ENCODE assay signal across 10 cellular contexts in genomic region chrX:1486749-1487361, GRCh38. TPM values are rescaled to one million over a fixed set of nuclear protein-coding genes. Genes with fewer than 3 reads are reported as not detected.
DNase-seq lines count a peak whose midpoint lies in the region; ATAC-seq, FAIRE-seq and TF ChIP-seq lines count a peak whose summit lies in the region.
"Had no signal": no experiment of that assay in that cellular context is flagged by ENCODE, and none has a peak within 500 bp of the region (broad histone marks: within the 10 kb centered on the region; RNA-seq: fewer than 3 reads in every experiment).

No MANE protein-coding gene starts in this region.

- H3K9me3 Mint-ChIP-seq in T-cell, result peaks cover under 1 to 4% (median 4%) of the 10 kb centered on the region in 3 donors

- POLR2A ChIA-PET in T-cell (lab: Charles Lee) (no interaction called here), endothelial cell of umbilical vein (lab: Charles Lee) (no interaction called here)

- no peak overlapping the region for H3K4me3 Mint-ChIP-seq in T-cell

- no peak for TF ChIP-seq CTCF in DND-41 (IDR thresholded peaks at IDR 0.05; ENCODE audit: borderline replicate concordance, extremely low read depth, low read length, poor library complexity, severe bottlenecking)
- TF ChIP-seq CTCF in endothelial cell of umbilical vein (IDR thresholded peaks at IDR 0.05; ENCODE audit: extremely low read depth in 1 of 2, insufficient read depth in 1 of 2, low read depth in 1 of 2, low read length in 2 of 2), result no peak
- TF ChIP-seq CTCF in omental fat pad (IDR thresholded peaks at IDR 0.05), result no peak

- peak overlapping the region; percentile 50 to 58 for H3K27ac Mint-ChIP-seq in T-cell

- H2AFZ ChIP-seq in DND-41 (ENCODE audit: low read depth, low read length), result no peak overlapping the region
- peak overlapping the region; percentile 8 for H2AFZ ChIP-seq in endothelial cell of umbilical vein (ENCODE audit: low read depth, low read length)

- H3K4me1 ChIP-seq in DND-41 (ENCODE audit: insufficient read depth, low read length), result peaks cover 41% of the 10 kb centered on the region
- H3K4me1 ChIP-seq in endothelial cell of umbilical vein (ENCODE audit: control insufficient read depth, extremely low read depth, insufficient read depth, low read length), result peaks cover 2% of the 10 kb centered on the region

- H3K27me3 Mint-ChIP-seq in T-cell, result no peaks in the 10 kb centered on the region

- no peak for TF ChIP-seq POLR2A in endothelial cell of umbilical vein (IDR thresholded peaks at IDR 0.05; ENCODE audit: low read depth, low read length)

- H3K4me3 ChIP-seq in DND-41 (ENCODE audit: low read depth in 1 of 2, low read length in 2 of 2), result no peak overlapping the region
- no peak overlapping the region for H3K4me3 ChIP-seq in endothelial cell of umbilical vein (replicated peaks in 1 of 3; ENCODE audit: insufficient read depth in 1 of 3, low read depth in 1 of 3, low read length in 3 of 3)

- H3K36me3 ChIP-seq in DND-41 (ENCODE audit: insufficient read depth, low read length) (peaks cover 66% of the 10 kb centered on the region), endothelial cell of umbilical vein (ENCODE audit: control insufficient read depth in 2 of 2, extremely low read depth in 1 of 2, insufficient read depth in 2 of 2, low read length in 2 of 2) (no peaks in the 10 kb centered on the region)

- no peak for FAIRE-seq in endothelial cell of umbilical vein (lab: Jason Lieb, UNC)

- H3K9me1 ChIP-seq in endothelial cell of umbilical vein (replicated peaks; ENCODE audit: control insufficient read depth, extremely low read depth, insufficient read depth, low read length), result no peaks in the 10 kb centered on the region

- peaks cover 67% of the 10 kb centered on the region for H3K79me2 ChIP-seq in DND-41 (ENCODE audit: insufficient read depth, low read length)
- no peaks in the 10 kb centered on the region for H3K79me2 ChIP-seq in endothelial cell of umbilical vein (ENCODE audit: control insufficient read depth, insufficient read depth, low read length)

- BruUV-seq in endothelial cell of umbilical vein (replicated peaks; lab: Mats Ljungman, UMichigan), result no TSS peak

- H3K27me3 ChIP-seq in DND-41 (ENCODE audit: insufficient read depth, low read length, poor library complexity) (no peaks in the 10 kb centered on the region), endothelial cell of umbilical vein (ENCODE audit: control insufficient read depth in 2 of 2, insufficient read depth in 2 of 2, low read length in 2 of 2) (no peaks in the 10 kb centered on the region)

- H3K36me3 Mint-ChIP-seq in T-cell, result peaks cover 53% of the 10 kb centered on the region

- H3K4me2 ChIP-seq in DND-41 (ENCODE audit: insufficient read depth, low read length), result no peak overlapping the region
- peak overlapping the region; percentile 8 for H3K4me2 ChIP-seq in endothelial cell of umbilical vein (ENCODE audit: insufficient read depth, low read length)

- peak; percentile 2 for DNase-seq in DND-41
- peak in 1 of 34 experiments; percentile 22 for DNase-seq in T-cell
- DNase-seq in endothelial cell of umbilical vein (ENCODE audit: low read depth, low spot score), result no peak
- no peak for DNase-seq in omental fat pad (ENCODE audit: low spot score)
- no peak for DNase-seq in NCI-H146 treated with DMSO at 0.1 percent for 48 hours (lab: John Stamatoyannopoulos, UW; ENCODE audit: unreplicated experiment)
- DNase-seq: COR-L47, NCI-H526 had no signal

- dilution Hi-C loops in endothelial cell of umbilical vein (cut with MboI; ENCODE audit: extremely low pct_ligation_motif_present, low sequenced_read_pairs), result no loop called here

- H4K20me1 ChIP-seq in DND-41 (ENCODE audit: insufficient read depth, low read length) (peaks cover 22% of the 10 kb centered on the region), endothelial cell of umbilical vein (replicated peaks; ENCODE audit: control insufficient read depth, extremely low read depth, insufficient read depth, low read length) (no peaks in the 10 kb centered on the region)

- intact Hi-C loops in endothelial cell of umbilical vein (cut with micrococcal nuclease), result no loop called here

- H3K9me3 ChIP-seq in DND-41 (ENCODE audit: insufficient read depth, low read length, severe bottlenecking), result no peaks in the 10 kb centered on the region
- no peaks in the 10 kb centered on the region for H3K9me3 ChIP-seq in endothelial cell of umbilical vein (replicated peaks; ENCODE audit: control insufficient read depth, insufficient read depth, low read length)

- peaks cover 22 to 38% (median 26%) of the 10 kb centered on the region in 3 donors for H3K4me1 Mint-ChIP-seq in T-cell

- ATAC-seq in DND-41 (ENCODE audit: insufficient read depth, low read depth) (no peak), T-cell (replicated peaks in 1 of 4) (no peak), omental fat pad (ENCODE audit: low FRiP score) (peak; percentile 28), GM21423 (IDR thresholded peaks at IDR 0.05; ENCODE audit: unreplicated experiment) (no peak), HG02840 (IDR thresholded peaks at IDR 0.05; ENCODE audit: low FRiP score, unreplicated experiment) (no peak), HG02610 (IDR thresholded peaks at IDR 0.05; ENCODE audit: unreplicated experiment) (no peak)

- H3K9ac ChIP-seq in DND-41 (ENCODE audit: low read depth, low read length) (no peak overlapping the region), endothelial cell of umbilical vein (replicated peaks; ENCODE audit: extremely low read depth, insufficient read depth, low read length) (no peak overlapping the region)

- H3K27ac ChIP-seq in DND-41 (ENCODE audit: low read length) (peak overlapping the region; percentile 61), endothelial cell of umbilical vein (ENCODE audit: insufficient read depth, low read depth, low read length) (no peak overlapping the region)

- CTCF ChIA-PET in T-cell (lab: Charles Lee), result no interaction called here
- CTCF ChIA-PET in endothelial cell of umbilical vein (lab: Charles Lee), result no interaction called here

TF ChIP-seq in endothelial cell of umbilical vein, 7 proteins besides CTCF, POLR2A, EP300 and RAD21:
- TF ChIP-seq JUN (IDR thresholded peaks at IDR 0.05; ENCODE audit: borderline replicate concordance, insufficient read depth, insufficient read length, low read depth), result no peak
- no peak for TF ChIP-seq MAX (IDR thresholded peaks at IDR 0.05; ENCODE audit: insufficient read depth, insufficient read length)
- TF ChIP-seq FOS (IDR thresholded peaks at IDR 0.05; ENCODE audit: borderline replicate concordance, insufficient read depth, low read length), result no peak
- no peak for TF ChIP-seq POLR2AphosphoS5 (IDR thresholded peaks at IDR 0.05; ENCODE audit: insufficient read depth, low read depth, low read length)
- no peak for TF ChIP-seq MYC (IDR thresholded peaks at IDR 0.05; ENCODE audit: low read depth, low read length)
- TF ChIP-seq GATA2 (IDR thresholded peaks at IDR 0.05; ENCODE audit: insufficient read depth, insufficient read length, low read depth, low read length), result no peak
- TF ChIP-seq EZH2 (IDR thresholded peaks at IDR 0.05; ENCODE audit: borderline replicate concordance, low read depth, low read length, severe bottlenecking), result no peak

RNA-seq across cellular contexts. Expression of gene ASMTL, which starts 34.1 kb away (rescaled TPM):
- 10 to 100 TPM; 44.9 to 48.8 (median 45.4) TPM for total RNA-seq in T-cell
- 27.1 and 28.8 TPM in 2 replicates for total RNA-seq in endothelial cell of umbilical vein
- polyA plus RNA-seq in endothelial cell of umbilical vein, result 29.9 and 33.1 TPM in 2 replicates
- polyA plus RNA-seq in endothelial cell of umbilical vein (2011; cell fraction: cytosol; rRNA removed), result 22.0 and 27.0 TPM in 2 replicates
- polyA plus RNA-seq in endothelial cell of umbilical vein (2011; cell fraction: nucleus; rRNA removed), result 22.1 and 24.7 TPM in 2 replicates
- polyA plus RNA-seq in endothelial cell of umbilical vein (2012), result 30.0 and 47.7 TPM in 2 replicates
- polyA minus RNA-seq in endothelial cell of umbilical vein, result 21.4 and 21.7 TPM in 2 replicates
- 9.5 TPM for polyA minus RNA-seq in endothelial cell of umbilical vein (2011; cell fraction: cytosol; rRNA and poly(A)+ RNA removed)
- polyA minus RNA-seq in endothelial cell of umbilical vein (2011; cell fraction: nucleus; rRNA and poly(A)+ RNA removed), result 9.8 and 14.1 TPM in 2 replicates
- total RNA-seq in omental fat pad, result 10 to 100 TPM; 17.9 to 27.3 (median 21.8) TPM

RNA-seq across cellular contexts. Expression of gene P2RY8, which starts 50.1 kb away (rescaled TPM):
- 100 to 1,000 TPM; 114 to 219 (median 182) TPM for total RNA-seq in T-cell
- total RNA-seq in endothelial cell of umbilical vein, result not detected in 2 replicates
- not detected in 2 replicates for polyA plus RNA-seq in endothelial cell of umbilical vein
- not detected in 2 replicates for polyA plus RNA-seq in endothelial cell of umbilical vein (2011; cell fraction: cytosol; rRNA removed)
- polyA plus RNA-seq in endothelial cell of umbilical vein (2011; cell fraction: nucleus; rRNA removed), result not detected in 2 replicates
- polyA plus RNA-seq in endothelial cell of umbilical vein (2012), result not detected in 2 replicates
- polyA minus RNA-seq in endothelial cell of umbilical vein, result not detected in 2 replicates
- polyA minus RNA-seq in endothelial cell of umbilical vein (2011; cell fraction: cytosol; rRNA and poly(A)+ RNA removed), result not detected
- not detected in 2 replicates for polyA minus RNA-seq in endothelial cell of umbilical vein (2011; cell fraction: nucleus; rRNA and poly(A)+ RNA removed)
- 1 to 10 TPM; 1.7 to 5.5 (median 2.9) TPM for total RNA-seq in omental fat pad

Comparison
In these comparisons a context has a peak if more than half of its experiments do, and no peak if none do; other contexts are left out.
1. RNA of gene P2RY8, which starts 50.1 kb away (total RNA-seq): 114 to 219 TPM in T-cell; 1.7 to 5.5 TPM in omental fat pad and not detected in endothelial cell of umbilical vein; every median in the first group is over 10 times any median in the second.